In the genomic region with DNA sequence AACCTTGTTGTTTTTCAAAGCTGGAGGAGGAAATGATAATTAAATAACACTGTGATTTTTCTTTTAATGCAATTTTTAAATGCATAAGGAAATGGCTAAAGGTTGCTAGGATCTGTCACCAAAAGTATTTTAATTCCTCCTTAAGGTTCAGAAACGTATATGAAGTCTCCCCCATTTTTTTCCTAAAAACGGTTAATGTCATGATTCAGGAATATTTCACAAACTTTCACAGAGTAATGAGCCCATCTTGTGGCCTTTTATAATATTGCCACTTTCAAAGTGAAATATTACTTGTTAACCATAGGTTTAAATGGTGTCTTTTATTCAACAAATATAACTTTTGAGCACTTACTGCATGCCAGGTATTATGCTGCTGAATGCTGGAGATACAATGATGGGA, we compare ENCODE assay signal across 12 cellular contexts.
DNase-seq lines count a peak whose midpoint lies in the region; TF ChIP-seq lines count a peak whose summit lies in the region.
"Had no signal": no experiment of that assay in that cellular context is flagged by ENCODE, and none has a peak within 500 bp of the region (broad histone marks: within the 10 kb centered on the region; RNA-seq: fewer than 3 reads in every experiment).

No MANE protein-coding gene starts in this region.

- H3K36me3 Mint-ChIP-seq in progenitor cell of endocrine pancreas (ENCODE audit: insufficient read depth) (no peaks in the 10 kb centered on the region), glutamatergic neuron (ENCODE audit: unreplicated experiment) (no peaks in the 10 kb centered on the region)
- H3K36me3 Mint-ChIP-seq in activated naive CD8-positive, alpha-beta T cell treated with anti-CD3 and anti-CD28 coated beads for 36 hours: no peaks in the 10 kb centered on the region

- H3K4me1 Mint-ChIP-seq in progenitor cell of endocrine pancreas (ENCODE audit: low read depth) (peaks cover 2% of the 10 kb centered on the region), glutamatergic neuron (ENCODE audit: low read depth, unreplicated experiment) (no peaks in the 10 kb centered on the region)
- no peaks in the 10 kb centered on the region for H3K4me1 Mint-ChIP-seq in activated naive CD8-positive, alpha-beta T cell treated with anti-CD3 and anti-CD28 coated beads for 36 hours
- H3K4me1 Mint-ChIP-seq: activated CD4-positive, alpha-beta T cell treated with anti-CD3 and anti-CD28 coated beads, Interleukin-2, amount 10 ng/mL, durations not matched to agents 7 days and 5 days had no signal

- peak; percentile 19 for DNase-seq in GM03348 (ENCODE audit: low spot score)
- DNase-seq in RKO (ENCODE audit: low spot score): peak; percentile 23
- peak; percentile 20 for DNase-seq in fibroblast of villous mesenchyme (ENCODE audit: low read depth)
- DNase-seq in progenitor cell of endocrine pancreas (ENCODE audit: low spot score, unreplicated experiment): no peak
- DNase-seq in activated naive CD8-positive, alpha-beta T cell treated with anti-CD3 and anti-CD28 coated beads for 36 hours: no peak
- DNase-seq in NOMO-1 treated with DMSO at 0.1 percent for 48 hours (lab: John Stamatoyannopoulos, UW; ENCODE audit: unreplicated experiment): no peak
- no peak for DNase-seq in GM13977 (ENCODE audit: low spot score)
- DNase-seq in glutamatergic neuron: no peak
- DNase-seq: activated CD4-positive, alpha-beta T cell treated with anti-CD3 and anti-CD28 coated beads, Interleukin-2, amount 10 ng/mL, durations not matched to agents 7 days and 5 days; NCI-H1105 treated with DMSO at 0.1 percent for 48 hours; spleen had no signal

- peak; percentile 27 for TF ChIP-seq CTCF in fibroblast of villous mesenchyme (IDR thresholded peaks at IDR 0.05; ENCODE audit: insufficient read depth, low read depth, low read length)
- peak; percentile 42 for TF ChIP-seq CTCF in progenitor cell of endocrine pancreas (IDR thresholded peaks at IDR 0.05; ENCODE audit: unreplicated experiment)
- no peak for TF ChIP-seq CTCF in GM13977 (IDR thresholded peaks at IDR 0.05; ENCODE audit: extremely low read depth, insufficient read depth, missing control alignments)
- no peak for TF ChIP-seq CTCF in glutamatergic neuron (IDR thresholded peaks at IDR 0.05; ENCODE audit: partially characterized antibody, unreplicated experiment)

- H3K27me3 Mint-ChIP-seq in progenitor cell of endocrine pancreas: no peaks in the 10 kb centered on the region
- no peaks in the 10 kb centered on the region for H3K27me3 Mint-ChIP-seq in activated naive CD8-positive, alpha-beta T cell treated with anti-CD3 and anti-CD28 coated beads for 36 hours
- no peaks in the 10 kb centered on the region for H3K27me3 Mint-ChIP-seq in glutamatergic neuron (ENCODE audit: unreplicated experiment)

- peaks cover 4% of the 10 kb centered on the region for H3K9me3 Mint-ChIP-seq in progenitor cell of endocrine pancreas (ENCODE audit: low read depth)
- no peaks in the 10 kb centered on the region for H3K9me3 Mint-ChIP-seq in activated naive CD8-positive, alpha-beta T cell treated with anti-CD3 and anti-CD28 coated beads for 36 hours
- no peaks in the 10 kb centered on the region for H3K9me3 Mint-ChIP-seq in glutamatergic neuron (ENCODE audit: unreplicated experiment)
- H3K9me3 Mint-ChIP-seq: activated CD4-positive, alpha-beta T cell treated with anti-CD3 and anti-CD28 coated beads, Interleukin-2, amount 10 ng/mL, durations not matched to agents 7 days and 5 days had no signal

- H3K27ac Mint-ChIP-seq in progenitor cell of endocrine pancreas (no peak overlapping the region), glutamatergic neuron (ENCODE audit: unreplicated experiment) (no peak overlapping the region)
- no peak overlapping the region for H3K27ac Mint-ChIP-seq in activated naive CD8-positive, alpha-beta T cell treated with anti-CD3 and anti-CD28 coated beads for 36 hours
- H3K27ac Mint-ChIP-seq: activated CD4-positive, alpha-beta T cell treated with anti-CD3 and anti-CD28 coated beads, Interleukin-2, amount 10 ng/mL, durations not matched to agents 7 days and 5 days had no signal

- in situ Hi-C loops in GM13977 (cut with MboI; ENCODE audit: low pct_unique_long_range_greater_than_20kb, low sequenced_read_pairs, unreplicated experiment): no loop called here

- H3K4me3 ChIP-seq in fibroblast of villous mesenchyme (ENCODE audit: low read depth, low read length): no peak overlapping the region
- H3K4me3 ChIP-seq: SJCRH30, spleen had no signal

- H3K4me3 Mint-ChIP-seq in progenitor cell of endocrine pancreas (ENCODE audit: low read depth) (no peak overlapping the region), glutamatergic neuron (ENCODE audit: unreplicated experiment) (no peak overlapping the region)
- H3K4me3 Mint-ChIP-seq in activated naive CD8-positive, alpha-beta T cell treated with anti-CD3 and anti-CD28 coated beads for 36 hours: no peak overlapping the region
- H3K4me3 Mint-ChIP-seq: activated CD4-positive, alpha-beta T cell treated with anti-CD3 and anti-CD28 coated beads, Interleukin-2, amount 10 ng/mL, durations not matched to agents 7 days and 5 days had no signal

Comparison
In these comparisons a context has a peak if more than half of its experiments do, and no peak if none do; other contexts are left out.
1. DNase-seq: peak in GM03348 (single experiment), RKO (single experiment) and fibroblast of villous mesenchyme (single experiment); none in progenitor cell of endocrine pancreas (single experiment), activated naive CD8-positive, alpha-beta T cell treated with anti-CD3 and anti-CD28 coated beads for 36 hours (single experiment), NOMO-1 treated with DMSO at 0.1 percent for 48 hours (single experiment), GM13977 (single experiment) and glutamatergic neuron (single experiment).
2. CTCF ChIP-seq: peak in fibroblast of villous mesenchyme (single experiment) and progenitor cell of endocrine pancreas (single experiment); none in GM13977 (single experiment) and glutamatergic neuron (single experiment).